Comparison of ENCODE assay signal across 1 cellular context in genomic region chr2:19349911-19350677, GRCh38.
TF ChIP-seq lines count a peak whose summit lies in the region.

No MANE protein-coding gene starts in this region.

TF ChIP-seq in K562, 482 proteins besides CTCF, POLR2A, EP300 and RAD21 (continued from another document):
- TF ChIP-seq, protein P1, sequence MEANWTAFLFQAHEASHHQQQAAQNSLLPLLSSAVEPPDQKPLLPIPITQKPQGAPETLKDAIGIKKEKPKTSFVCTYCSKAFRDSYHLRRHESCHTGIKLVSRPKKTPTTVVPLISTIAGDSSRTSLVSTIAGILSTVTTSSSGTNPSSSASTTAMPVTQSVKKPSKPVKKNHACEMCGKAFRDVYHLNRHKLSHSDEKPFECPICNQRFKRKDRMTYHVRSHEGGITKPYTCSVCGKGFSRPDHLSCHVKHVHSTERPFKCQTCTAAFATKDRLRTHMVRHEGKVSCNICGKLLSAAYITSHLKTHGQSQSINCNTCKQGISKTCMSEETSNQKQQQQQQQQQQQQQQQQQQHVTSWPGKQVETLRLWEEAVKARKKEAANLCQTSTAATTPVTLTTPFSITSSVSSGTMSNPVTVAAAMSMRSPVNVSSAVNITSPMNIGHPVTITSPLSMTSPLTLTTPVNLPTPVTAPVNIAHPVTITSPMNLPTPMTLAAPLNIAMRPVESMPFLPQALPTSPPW (CRISPR knock-in tag; IDR thresholded peaks at IDR 0.05), result peak; percentile 39; the same call in 1 of the 2 replicates
- 0 out of 2 replicates have a peak, but pooled peaks have one; percentile 36 for TF ChIP-seq SMC3 (conservative IDR thresholded peaks at IDR 0.05; ENCODE audit: insufficient read depth, low read depth, low read length)
- peak; percentile 21; the same call in 1 of the 2 replicates for TF ChIP-seq ZFX (CRISPR knock-in tag; IDR thresholded peaks at IDR 0.05)
- TF ChIP-seq, protein P2, sequence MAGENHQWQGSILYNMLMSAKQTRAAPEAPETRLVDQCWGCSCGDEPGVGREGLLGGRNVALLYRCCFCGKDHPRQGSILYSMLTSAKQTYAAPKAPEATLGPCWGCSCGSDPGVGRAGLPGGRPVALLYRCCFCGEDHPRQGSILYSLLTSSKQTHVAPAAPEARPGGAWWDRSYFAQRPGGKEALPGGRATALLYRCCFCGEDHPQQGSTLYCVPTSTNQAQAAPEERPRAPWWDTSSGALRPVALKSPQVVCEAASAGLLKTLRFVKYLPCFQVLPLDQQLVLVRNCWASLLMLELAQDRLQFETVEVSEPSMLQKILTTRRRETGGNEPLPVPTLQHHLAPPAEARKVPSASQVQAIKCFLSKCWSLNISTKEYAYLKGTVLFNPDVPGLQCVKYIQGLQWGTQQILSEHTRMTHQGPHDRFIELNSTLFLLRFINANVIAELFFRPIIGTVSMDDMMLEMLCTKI (IDR thresholded peaks at IDR 0.05; ENCODE audit: partially characterized antibody), result no peak
- TF ChIP-seq ZNF239 (CRISPR knock-in tag; IDR thresholded peaks at IDR 0.05), result no peak
- TF ChIP-seq ZBTB7A (IDR thresholded peaks at IDR 0.05; ENCODE audit: borderline replicate concordance, control insufficient read depth, low read depth, low read length), result peak; percentile 51; the same call in 1 of the 2 replicates
- no peak for TF ChIP-seq CREB1 (IDR thresholded peaks at IDR 0.05)
- 0 out of 2 replicates have a peak, but pooled peaks have one; percentile 26 for TF ChIP-seq CREB1 (CRISPR knock-in tag; IDR thresholded peaks at IDR 0.05)
- TF ChIP-seq, protein P3, sequence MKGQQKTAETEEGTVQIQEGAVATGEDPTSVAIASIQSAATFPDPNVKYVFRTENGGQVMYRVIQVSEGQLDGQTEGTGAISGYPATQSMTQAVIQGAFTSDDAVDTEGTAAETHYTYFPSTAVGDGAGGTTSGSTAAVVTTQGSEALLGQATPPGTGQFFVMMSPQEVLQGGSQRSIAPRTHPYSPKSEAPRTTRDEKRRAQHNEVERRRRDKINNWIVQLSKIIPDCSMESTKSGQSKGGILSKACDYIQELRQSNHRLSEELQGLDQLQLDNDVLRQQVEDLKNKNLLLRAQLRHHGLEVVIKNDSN (CRISPR knock-in tag; IDR thresholded peaks at IDR 0.05), result no peak
- 0 out of 2 replicates have a peak, but pooled peaks have one; percentile 18 for TF ChIP-seq RBFOX2 (IDR thresholded peaks at IDR 0.05; ENCODE audit: low read depth, low read length)
- TF ChIP-seq XRCC5 (IDR thresholded peaks at IDR 0.05; ENCODE audit: low read depth, low read length), result peak; percentile 72; the same call in 1 of the 2 replicates
- no peak for TF ChIP-seq CBFA2T2 (conservative IDR thresholded peaks at IDR 0.05)
- TF ChIP-seq, protein P4, sequence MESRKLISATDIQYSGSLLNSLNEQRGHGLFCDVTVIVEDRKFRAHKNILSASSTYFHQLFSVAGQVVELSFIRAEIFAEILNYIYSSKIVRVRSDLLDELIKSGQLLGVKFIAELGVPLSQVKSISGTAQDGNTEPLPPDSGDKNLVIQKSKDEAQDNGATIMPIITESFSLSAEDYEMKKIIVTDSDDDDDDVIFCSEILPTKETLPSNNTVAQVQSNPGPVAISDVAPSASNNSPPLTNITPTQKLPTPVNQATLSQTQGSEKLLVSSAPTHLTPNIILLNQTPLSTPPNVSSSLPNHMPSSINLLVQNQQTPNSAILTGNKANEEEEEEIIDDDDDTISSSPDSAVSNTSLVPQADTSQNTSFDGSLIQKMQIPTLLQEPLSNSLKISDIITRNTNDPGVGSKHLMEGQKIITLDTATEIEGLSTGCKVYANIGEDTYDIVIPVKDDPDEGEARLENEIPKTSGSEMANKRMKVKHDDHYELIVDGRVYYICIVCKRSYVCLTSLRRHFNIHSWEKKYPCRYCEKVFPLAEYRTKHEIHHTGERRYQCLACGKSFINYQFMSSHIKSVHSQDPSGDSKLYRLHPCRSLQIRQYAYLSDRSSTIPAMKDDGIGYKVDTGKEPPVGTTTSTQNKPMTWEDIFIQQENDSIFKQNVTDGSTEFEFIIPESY (CRISPR knock-in tag; IDR thresholded peaks at IDR 0.05), result 0 out of 2 replicates have a peak, but pooled peaks have one; percentile 14
